ENCODE assay signal across 26 cellular contexts in genomic region chr19:50155520-50156109, GRCh38. TPM values are rescaled to one million over a fixed set of nuclear protein-coding genes. Genes with fewer than 3 reads are reported as not detected.
A peak's percentile ranks its signal among the peaks of the same experiment; 100 is the strongest.
DNase-seq lines count a peak whose midpoint lies in the region; ATAC-seq and TF ChIP-seq lines count a peak whose summit lies in the region.
"Had no signal": no experiment of that assay in that cellular context is flagged by ENCODE, and none has a peak within 500 bp of the region (broad histone marks: within the 10 kb centered on the region; RNA-seq: fewer than 3 reads in every experiment).

No MANE protein-coding gene starts in this region.

- CTCF ChIA-PET in AG04450 (lab: Charles Lee) = no interaction called here

- TF ChIP-seq CTCF in AG04450 (IDR thresholded peaks at IDR 0.05; ENCODE audit: low read depth, low read length) (peak; percentile 7; the same call in 1 of the 2 replicates), GM12872 (IDR thresholded peaks at IDR 0.05; ENCODE audit: insufficient read depth, low read depth, low read length) (peak; percentile 35; the same call in 1 of the 3 replicates), glutamatergic neuron (IDR thresholded peaks at IDR 0.05; ENCODE audit: partially characterized antibody, unreplicated experiment) (peak; percentile 14)

- peaks cover 2% of the 10 kb centered on the region for H3K9me3 Mint-ChIP-seq in glutamatergic neuron (ENCODE audit: unreplicated experiment)

- H3K27me3 ChIP-seq in AG04450 (ENCODE audit: control insufficient read depth, insufficient read depth, low read length) = no peaks in the 10 kb centered on the region
- H3K27me3 ChIP-seq: heart left ventricle had no signal

- peaks cover 7% of the 10 kb centered on the region for H3K36me3 Mint-ChIP-seq in glutamatergic neuron (ENCODE audit: unreplicated experiment)

- POLR2A ChIA-PET in AG04450 (lab: Yijun Ruan, JAX) = no interaction called here

- no peak for DNase-seq in AG04450 (ENCODE audit: low read depth, low spot score)
- peak; percentile 11 for DNase-seq in NCI-H69 (lab: John Stamatoyannopoulos, UW)
- DNase-seq in glutamatergic neuron = no peak
- DNase-seq in activated T-cell treated with anti-CD3 and anti-CD28 coated beads, Interleukin-2, amount 50 U/mL, for 48 hours = no peak
- DNase-seq in NCI-H2227 (lab: John Stamatoyannopoulos, UW; ENCODE audit: unreplicated experiment) = no peak
- DNase-seq: activated CD4-positive, alpha-beta T cell treated with anti-CD3 and anti-CD28 coated beads, Interleukin-2, amount 50 U/mL, for 1 hour; activated naive CD4-positive, alpha-beta T cell treated with anti-CD3 and anti-CD28 coated beads for 36 hours; AML-193; aorta; Caco-2; effector memory CD8-positive, alpha-beta T cell; heart left ventricle; naive B cell; NCI-H1048; NCI-H2107; NCI-H774; RPMI8226; stimulated activated CD4-positive, alpha-beta T cell treated with anti-CD3 and anti-CD28 coated beads, Interleukin-2, amount 100 ng/mL, for 48 hours had no signal

- peak overlapping the region; percentile 9 for H3K27ac Mint-ChIP-seq in glutamatergic neuron (ENCODE audit: unreplicated experiment)
- H3K27ac Mint-ChIP-seq: activated naive CD4-positive, alpha-beta T cell treated with anti-CD3 and anti-CD28 coated beads for 36 hours; effector memory CD8-positive, alpha-beta T cell; IgD-negative memory B cell had no signal

- peaks cover 4% of the 10 kb centered on the region for H3K27me3 Mint-ChIP-seq in glutamatergic neuron (ENCODE audit: unreplicated experiment)

- H3K27ac ChIP-seq in AG04450 (ENCODE audit: low read depth, low read length) = no peak overlapping the region
- H3K27ac ChIP-seq: heart left ventricle, skin epidermis had no signal

- H3K4me3 Mint-ChIP-seq in glutamatergic neuron (ENCODE audit: unreplicated experiment) = no peak overlapping the region
- H3K4me3 Mint-ChIP-seq: activated naive CD4-positive, alpha-beta T cell treated with anti-CD3 and anti-CD28 coated beads for 36 hours; effector memory CD8-positive, alpha-beta T cell; IgD-negative memory B cell had no signal

- no peak for ATAC-seq in HG03571 (IDR thresholded peaks at IDR 0.05; ENCODE audit: unreplicated experiment)
- ATAC-seq in HG03045 (IDR thresholded peaks at IDR 0.05; ENCODE audit: unreplicated experiment) = no peak
- ATAC-seq: effector memory CD8-positive, alpha-beta T cell; heart left ventricle had no signal

- H3K4me1 Mint-ChIP-seq in glutamatergic neuron (ENCODE audit: low read depth, unreplicated experiment) = no peaks in the 10 kb centered on the region
- H3K4me1 Mint-ChIP-seq: naive B cell had no signal

- no peak overlapping the region for H3K4me3 ChIP-seq in AG04450 (ENCODE audit: low read depth, low read length)
- H3K4me3 ChIP-seq: heart left ventricle, lung, skin epidermis had no signal

- H3K9me3 ChIP-seq in AG04450 (ENCODE audit: control insufficient read depth, insufficient read depth, low read length) = no peaks in the 10 kb centered on the region; the same call in none of the 2 replicates
- H3K9me3 ChIP-seq: Caco-2 had no signal

RNA-seq across cellular contexts. Expression of gene IZUMO2, which starts 7.5 kb away (rescaled TPM):
- polyA plus RNA-seq in AG04450 (2011; rRNA removed) = not detected in 2 replicates
- polyA minus RNA-seq in AG04450 (2011; rRNA and poly(A)+ RNA removed) = not detected in 2 replicates
- not detected for total RNA-seq in glutamatergic neuron (ENCODE audit: unreplicated experiment)
- total RNA-seq: activated naive CD4-positive, alpha-beta T cell treated with anti-CD3 and anti-CD28 coated beads for 36 hours; aorta; Caco-2; cerebellum; heart left ventricle; urinary bladder had no signal
- polyA plus RNA-seq: aorta, heart left ventricle, IgD-negative memory B cell, urinary bladder had no signal

RNA-seq across cellular contexts. Expression of gene MYH14, which starts 47.8 kb away (rescaled TPM):
- not detected in 2 replicates for polyA plus RNA-seq in AG04450 (2011; rRNA removed)
- not detected in 2 replicates for polyA minus RNA-seq in AG04450 (2011; rRNA and poly(A)+ RNA removed)
- total RNA-seq in glutamatergic neuron (ENCODE audit: unreplicated experiment) = 0.59 TPM
- total RNA-seq: activated naive CD4-positive, alpha-beta T cell treated with anti-CD3 and anti-CD28 coated beads for 36 hours had no signal
- polyA plus RNA-seq: IgD-negative memory B cell had no signal
